ENCODE assay signal across 1 cellular context in the genomic region with DNA sequence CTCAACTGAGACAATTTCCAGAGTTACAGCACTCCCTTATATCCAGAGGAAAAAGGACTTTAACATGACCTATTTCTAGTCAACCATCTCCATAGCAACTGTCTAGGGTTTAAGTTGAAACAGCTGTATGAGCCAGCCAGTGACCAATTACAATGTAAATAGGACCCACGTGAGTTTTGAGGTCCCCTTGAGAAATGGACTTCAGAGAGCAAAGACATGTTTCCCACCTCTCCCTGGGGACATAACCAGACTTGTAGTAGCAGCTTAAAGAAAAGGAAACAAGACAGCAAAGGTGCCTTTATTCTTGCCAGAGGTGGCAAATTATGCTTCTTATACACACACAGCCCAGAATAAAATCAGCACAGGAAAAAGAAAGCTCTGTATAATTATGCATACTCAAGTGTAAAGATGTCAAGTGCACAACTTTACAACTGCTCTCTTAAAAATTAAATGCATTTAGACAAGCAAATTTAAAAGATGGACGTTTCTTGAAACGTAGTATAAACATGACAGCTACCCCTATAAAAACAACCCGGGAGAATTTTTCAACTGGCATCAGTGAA.
TF ChIP-seq lines count a peak whose summit lies in the region.

No MANE protein-coding gene starts in this region.

TF ChIP-seq in HepG2, 621 proteins besides CTCF, POLR2A, EP300 and RAD21 (continued from another document and continues in another):
- no peak for TF ChIP-seq ZNF232 (CRISPR knock-in tag; IDR thresholded peaks at IDR 0.05; ENCODE audit: borderline replicate concordance)
- peak; percentile 71; the same call in 1 of the 2 replicates for TF ChIP-seq FOSL1 (CRISPR knock-in tag; IDR thresholded peaks at IDR 0.05; ENCODE audit: borderline replicate concordance)
- TF ChIP-seq E2F1 (CRISPR knock-in tag; IDR thresholded peaks at IDR 0.05) = no peak
- no peak for TF ChIP-seq MXD4 (CRISPR knock-in tag; IDR thresholded peaks at IDR 0.05)
- peak; percentile 90 for TF ChIP-seq BHLHE40 (IDR thresholded peaks at IDR 0.05; ENCODE audit: low read length)
- TF ChIP-seq TCF7 (IDR thresholded peaks at IDR 0.05; ENCODE audit: low read depth) = no peak
- TF ChIP-seq, protein P1, sequence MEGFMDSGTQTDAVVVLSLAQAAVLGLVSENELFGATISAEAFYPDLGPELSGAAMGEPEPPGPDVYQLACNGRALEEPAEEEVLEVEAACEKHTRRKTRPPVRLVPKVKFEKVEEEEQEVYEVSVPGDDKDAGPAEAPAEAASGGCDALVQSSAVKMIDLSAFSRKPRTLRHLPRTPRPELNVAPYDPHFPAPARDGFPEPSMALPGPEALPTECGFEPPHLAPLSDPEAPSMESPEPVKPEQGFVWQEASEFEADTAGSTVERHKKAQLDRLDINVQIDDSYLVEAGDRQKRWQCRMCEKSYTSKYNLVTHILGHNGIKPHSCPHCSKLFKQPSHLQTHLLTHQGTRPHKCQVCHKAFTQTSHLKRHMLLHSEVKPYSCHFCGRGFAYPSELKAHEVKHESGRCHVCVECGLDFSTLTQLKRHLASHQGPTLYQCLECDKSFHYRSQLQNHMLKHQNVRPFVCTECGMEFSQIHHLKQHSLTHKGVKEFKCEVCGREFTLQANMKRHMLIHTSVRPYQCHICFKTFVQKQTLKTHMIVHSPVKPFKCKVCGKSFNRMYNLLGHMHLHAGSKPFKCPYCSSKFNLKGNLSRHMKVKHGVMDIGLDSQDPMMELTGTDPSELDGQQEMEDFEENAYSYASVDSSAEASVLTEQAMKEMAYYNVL (CRISPR knock-in tag; IDR thresholded peaks at IDR 0.05; ENCODE audit: borderline replicate concordance) = no peak
- no peak for TF ChIP-seq SOX13 (IDR thresholded peaks at IDR 0.05)
- no peak for TF ChIP-seq SOX13 (CRISPR knock-in tag; conservative IDR thresholded peaks at IDR 0.05 in 1 of 2, IDR thresholded peaks at IDR 0.05 in 1 of 2)
- no peak for TF ChIP-seq CERS6 (CRISPR knock-in tag; IDR thresholded peaks at IDR 0.05)
- TF ChIP-seq KDM4B (CRISPR knock-in tag; IDR thresholded peaks at IDR 0.05) = no peak
- TF ChIP-seq, protein P2, sequence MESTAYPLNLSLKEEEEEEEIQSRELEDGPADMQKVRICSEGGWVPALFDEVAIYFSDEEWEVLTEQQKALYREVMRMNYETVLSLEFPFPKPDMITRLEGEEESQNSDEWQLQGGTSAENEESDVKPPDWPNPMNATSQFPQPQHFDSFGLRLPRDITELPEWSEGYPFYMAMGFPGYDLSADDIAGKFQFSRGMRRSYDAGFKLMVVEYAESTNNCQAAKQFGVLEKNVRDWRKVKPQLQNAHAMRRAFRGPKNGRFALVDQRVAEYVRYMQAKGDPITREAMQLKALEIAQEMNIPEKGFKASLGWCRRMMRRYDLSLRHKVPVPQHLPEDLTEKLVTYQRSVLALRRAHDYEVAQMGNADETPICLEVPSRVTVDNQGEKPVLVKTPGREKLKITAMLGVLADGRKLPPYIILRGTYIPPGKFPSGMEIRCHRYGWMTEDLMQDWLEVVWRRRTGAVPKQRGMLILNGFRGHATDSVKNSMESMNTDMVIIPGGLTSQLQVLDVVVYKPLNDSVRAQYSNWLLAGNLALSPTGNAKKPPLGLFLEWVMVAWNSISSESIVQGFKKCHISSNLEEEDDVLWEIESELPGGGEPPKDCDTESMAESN (CRISPR knock-in tag; conservative IDR thresholded peaks at IDR 0.05) = no peak
- TF ChIP-seq ZNF292 (CRISPR knock-in tag; IDR thresholded peaks at IDR 0.05; ENCODE audit: borderline replicate concordance, low read depth) = no peak
- no peak for TF ChIP-seq TEF (CRISPR knock-in tag; IDR thresholded peaks at IDR 0.05)
- TF ChIP-seq ZNF530 (CRISPR knock-in tag; IDR thresholded peaks at IDR 0.05; ENCODE audit: low read depth) = no peak
- TF ChIP-seq FOXJ3 (CRISPR knock-in tag; IDR thresholded peaks at IDR 0.05; ENCODE audit: borderline replicate concordance) = no peak
- TF ChIP-seq NFYB (CRISPR knock-in tag; IDR thresholded peaks at IDR 0.05) = peak; percentile 45; the same call in 1 of the 2 replicates
- no peak for TF ChIP-seq ZNF468 (CRISPR knock-in tag; IDR thresholded peaks at IDR 0.05)
- TF ChIP-seq E2F5 (CRISPR knock-in tag; conservative IDR thresholded peaks at IDR 0.05) = no peak
- 0 out of 2 replicates have a peak, but pooled peaks have one; percentile 38 for TF ChIP-seq JUN (CRISPR knock-in tag; IDR thresholded peaks at IDR 0.05)
- no peak for TF ChIP-seq ZBTB20 (CRISPR knock-in tag; IDR thresholded peaks at IDR 0.05; ENCODE audit: borderline replicate concordance, low read depth)
- no peak for TF ChIP-seq ETS1 (CRISPR knock-in tag; IDR thresholded peaks at IDR 0.05)
- TF ChIP-seq ARID5B (CRISPR knock-in tag; IDR thresholded peaks at IDR 0.05) = peak; percentile 78
- peak; percentile 84; the same call in 1 of the 3 replicates for TF ChIP-seq MXI1 (IDR thresholded peaks at IDR 0.05; ENCODE audit: borderline replicate concordance, low read depth, low read length)
- TF ChIP-seq DNMT3B (CRISPR knock-in tag; conservative IDR thresholded peaks at IDR 0.05) = no peak
- TF ChIP-seq USF2 (IDR thresholded peaks at IDR 0.05; ENCODE audit: low read depth, low read length) = peak; percentile 53; the same call in 1 of the 2 replicates
- TF ChIP-seq USF2 (CRISPR knock-in tag; IDR thresholded peaks at IDR 0.05; ENCODE audit: borderline replicate concordance) = peak; percentile 41; the same call in 1 of the 2 replicates
- TF ChIP-seq HNRNPK (IDR thresholded peaks at IDR 0.05; ENCODE audit: low read depth, low read length, poor library complexity, severe bottlenecking) = no peak
- TF ChIP-seq AKAP8 (CRISPR knock-in tag; IDR thresholded peaks at IDR 0.05) = no peak
- no peak for TF ChIP-seq DDIT3 (CRISPR knock-in tag; IDR thresholded peaks at IDR 0.05)
- no peak for TF ChIP-seq ZNF784 (CRISPR knock-in tag; IDR thresholded peaks at IDR 0.05; ENCODE audit: borderline replicate concordance)
- TF ChIP-seq ZSCAN22 (CRISPR knock-in tag; IDR thresholded peaks at IDR 0.05) = no peak
- no peak for TF ChIP-seq SRSF9 (IDR thresholded peaks at IDR 0.05; ENCODE audit: borderline replicate concordance, insufficient read depth, low read depth, low read length, poor library complexity, severe bottlenecking)
- no peak for TF ChIP-seq ZNF274 (CRISPR knock-in tag; IDR thresholded peaks at IDR 0.05)
- no peak for TF ChIP-seq ZNF441 (CRISPR knock-in tag; IDR thresholded peaks at IDR 0.05; ENCODE audit: borderline replicate concordance)
- TF ChIP-seq CHD2 (IDR thresholded peaks at IDR 0.05; ENCODE audit: low read depth, low read length) = no peak
- no peak for TF ChIP-seq SETDB1 (CRISPR knock-in tag; IDR thresholded peaks at IDR 0.05; ENCODE audit: borderline replicate concordance)
